In the genomic region with DNA sequence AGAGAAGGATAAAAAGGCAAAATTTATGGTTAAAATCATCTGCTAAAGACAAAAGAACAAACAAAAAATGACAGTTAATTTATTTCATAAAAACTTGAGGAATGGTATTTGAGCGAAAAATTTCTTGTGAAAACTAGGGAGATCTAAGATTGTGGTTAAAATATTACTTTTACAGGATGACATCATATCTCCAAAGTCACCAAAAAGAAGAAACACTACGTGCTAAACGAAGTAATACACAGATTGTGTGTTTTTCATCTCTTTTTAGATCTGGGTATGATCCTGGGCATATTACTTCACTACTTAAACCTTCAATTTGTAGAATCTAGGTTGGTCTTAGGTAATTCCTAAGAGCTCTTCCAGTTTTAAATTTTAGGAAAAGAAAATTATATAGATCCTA, we compare ENCODE assay signal across 20 cellular contexts.
DNase-seq lines count a peak whose midpoint lies in the region; ATAC-seq, FAIRE-seq and TF ChIP-seq lines count a peak whose summit lies in the region.
"Had no signal": no experiment of that assay in that cellular context is flagged by ENCODE, and none has a peak within 500 bp of the region (broad histone marks: within the 10 kb centered on the region; RNA-seq: fewer than 3 reads in every experiment).

No MANE protein-coding gene starts in this region.

- POLR2A ChIA-PET in HEK293 (lab: Yijun Ruan, JAX) = no interaction called here
- POLR2A ChIA-PET in GM12878 (lab: Charles Lee) = interaction anchor here (2.4 to 3.4 kb wide), 2 partner anchors 9 to 13 kb away, joined by 8 to 14 read pairs; no protein-coding TSS in a partner anchor

- TF ChIP-seq EP300 in GM12878 (IDR thresholded peaks at IDR 0.05; ENCODE audit: borderline replicate concordance in 1 of 2, control insufficient read depth in 1 of 2, low read depth in 2 of 2, low read length in 2 of 2) = no peak

- in situ Hi-C loops in GM12878 (cut with MboI) = no loop called here

- H3K27me3 ChIP-seq in GM12878 (replicated peaks in 1 of 2; ENCODE audit: control insufficient read depth in 2 of 2, insufficient read depth in 2 of 2, low read length in 1 of 2) = no peaks in the 10 kb centered on the region

- DNase-seq in activated naive CD4-positive, alpha-beta T cell treated with anti-CD3 and anti-CD28 coated beads, Interleukin-2, amount 50 U/mL, for 72 hours (ENCODE audit: low spot score in 2 of 2) = no peak
- DNase-seq in GM12878 (ENCODE audit: low read depth, low spot score) = no peak
- DNase-seq: ACHN; C1 segment of cervical spinal cord; Calu3; CD4-positive, alpha-beta memory T cell; COR-L47; DMS53; DMS79 treated with DMSO at 0.1 percent for 48 hours; GF-D8; GM23248; H7; HCEC 1CT had no signal

- H3K4me3 ChIP-seq in HEK293 (ENCODE audit: low read depth, low read length) = no peak overlapping the region
- no peak overlapping the region for H3K4me3 ChIP-seq in GM12878
- H3K4me3 ChIP-seq: GM23248 had no signal

- 97% methylated on average over 3 of the region's 3 CpGs for WGBS in GM12878 (ENCODE audit: insufficient coverage, insufficient replicate concordance, low lambda C conversion rate, missing lambda C conversion rate)

- SMC1A ChIA-PET in GM12878 (lab: Charles Lee; ENCODE audit: uncharacterized antibody, unreplicated experiment) = interaction anchor here (0.9 to 6.3 kb wide), 8 partner anchors 11 to 54 kb away, joined by 3 to 65 read pairs (median 3); no protein-coding TSS in a partner anchor

- no peak for TF ChIP-seq RAD21 in GM12878 (IDR thresholded peaks at IDR 0.05; ENCODE audit: insufficient read depth, low read depth, low read length)

- H3K4me1 Mint-ChIP-seq in activated naive CD4-positive, alpha-beta T cell treated with anti-CD3 and anti-CD28 coated beads, Interleukin-2, amount 50 U/mL, for 24 hours = peaks cover 65% of the 10 kb centered on the region

- peaks cover 23% of the 10 kb centered on the region for H3K36me3 Mint-ChIP-seq in activated naive CD4-positive, alpha-beta T cell treated with anti-CD3 and anti-CD28 coated beads, Interleukin-2, amount 50 U/mL, for 24 hours
- peaks cover 6 to 27% of the 10 kb centered on the region in 2 donors for H3K36me3 Mint-ChIP-seq in activated naive CD4-positive, alpha-beta T cell treated with anti-CD3 and anti-CD28 coated beads, Interleukin-2, amount 50 U/mL, for 72 hours

- RAD21 ChIA-PET in GM12878 (lab: Charles Lee; ENCODE audit: unreplicated experiment) = interaction anchor here (0.6 to 3.8 kb wide), 8 partner anchors 12 to 171 kb away, joined by 3 to 43 read pairs (median 4); no protein-coding TSS in a partner anchor

- H3K9me3 Mint-ChIP-seq in activated naive CD4-positive, alpha-beta T cell treated with anti-CD3 and anti-CD28 coated beads, Interleukin-2, amount 50 U/mL, for 24 hours = peaks cover 13% of the 10 kb centered on the region
- peaks cover 0 to 16% of the 10 kb centered on the region in 2 donors for H3K9me3 Mint-ChIP-seq in activated naive CD4-positive, alpha-beta T cell treated with anti-CD3 and anti-CD28 coated beads, Interleukin-2, amount 50 U/mL, for 72 hours
- H3K9me3 Mint-ChIP-seq: CD4-positive, alpha-beta memory T cell had no signal

- H2AFZ ChIP-seq in GM12878 (ENCODE audit: control insufficient read depth, low read depth, low read length) = no peak overlapping the region
- H2AFZ ChIP-seq: GM23248 had no signal

- no peaks in the 10 kb centered on the region for H3K9me3 ChIP-seq in HEK293 (ENCODE audit: control insufficient read depth, insufficient read depth, low read depth, low read length)
- H3K9me3 ChIP-seq in GM12878 (replicated peaks; ENCODE audit: control insufficient read depth, insufficient read depth, low read length) = no peaks in the 10 kb centered on the region

- H3K4me1 ChIP-seq in HEK293 (ENCODE audit: control insufficient read depth, insufficient read depth, low read length) (peaks cover 9% of the 10 kb centered on the region), GM12878 (ENCODE audit: control insufficient read depth, insufficient read depth, low read length) (no peaks in the 10 kb centered on the region)

- H3K27ac Mint-ChIP-seq in activated naive CD4-positive, alpha-beta T cell treated with anti-CD3 and anti-CD28 coated beads, Interleukin-2, amount 50 U/mL, for 24 hours = peak overlapping the region; percentile 51
- no peak overlapping the region for H3K27ac Mint-ChIP-seq in activated naive CD4-positive, alpha-beta T cell treated with anti-CD3 and anti-CD28 coated beads, Interleukin-2, amount 50 U/mL, for 72 hours
- H3K27ac Mint-ChIP-seq: CD4-positive, alpha-beta memory T cell had no signal

- no peak for TF ChIP-seq CTCF in HEK293 (tag by site-specific recombination; IDR thresholded peaks at IDR 0.05)
- TF ChIP-seq CTCF in GM12878 (IDR thresholded peaks at IDR 0.05 in 2 of 3, conservative IDR thresholded peaks at IDR 0.05 in 1 of 3; ENCODE audit: control insufficient read depth in 2 of 3, extremely low read depth in 1 of 3, insufficient read depth in 1 of 3, low read depth in 3 of 3, low read length in 3 of 3) = no peak

- H3K27me3 Mint-ChIP-seq in activated naive CD4-positive, alpha-beta T cell treated with anti-CD3 and anti-CD28 coated beads, Interleukin-2, amount 50 U/mL, for 24 hours = no peaks in the 10 kb centered on the region
- H3K27me3 Mint-ChIP-seq: CD4-positive, alpha-beta memory T cell had no signal

- no peak overlapping the region for H3K4me3 Mint-ChIP-seq in activated naive CD4-positive, alpha-beta T cell treated with anti-CD3 and anti-CD28 coated beads, Interleukin-2, amount 50 U/mL, for 24 hours
- H3K4me3 Mint-ChIP-seq: CD4-positive, alpha-beta memory T cell had no signal

- H3K79me2 ChIP-seq in GM12878 (ENCODE audit: control insufficient read depth, insufficient read depth, low read length) = no peaks in the 10 kb centered on the region; the same call in none of the 2 replicates

- CTCF ChIA-PET in HEK293 (lab: Yijun Ruan, JAX) (interaction anchor here (0.6 kb wide), 1 partner anchor 656 kb away, joined by 4 read pairs; no protein-coding TSS in a partner anchor), GM12878 (lab: Yijun Ruan, JAX) (interaction anchor here (1.1 to 4.0 kb wide), 4 partner anchors 9 to 17 kb away, joined by 4 to 22 read pairs (median 6); no protein-coding TSS in a partner anchor)

- no peak overlapping the region for H3K9ac ChIP-seq in GM12878 (ENCODE audit: control insufficient read depth, insufficient read depth, low read length)
- H3K9ac ChIP-seq: GM23248 had no signal

- no peak for ATAC-seq in activated naive CD4-positive, alpha-beta T cell treated with anti-CD3 and anti-CD28 coated beads, Interleukin-2, amount 50 U/mL, for 72 hours
- ATAC-seq in GM12878 (no peak), HG03432 (IDR thresholded peaks at IDR 0.05; ENCODE audit: unreplicated experiment) (no peak), GM21381 (IDR thresholded peaks at IDR 0.05; ENCODE audit: unreplicated experiment) (no peak)

- H3K4me2 ChIP-seq in GM12878 (ENCODE audit: control insufficient read depth, insufficient read depth) = no peak overlapping the region

- BruUV-seq in GM12878 (replicated peaks; lab: Mats Ljungman, UMichigan) = no TSS peak

- FAIRE-seq in GM12878 (lab: Jason Lieb, UNC) = no peak
- FAIRE-seq: A204.1, H1 had no signal

- H4K20me1 ChIP-seq in GM12878 (ENCODE audit: control insufficient read depth, insufficient read depth) = no peaks in the 10 kb centered on the region

- H3K27ac ChIP-seq in HEK293 (ENCODE audit: extremely low read depth, low read depth, low read length) (no peak overlapping the region), GM12878 (ENCODE audit: control insufficient read depth, insufficient read depth) (no peak overlapping the region)
- H3K27ac ChIP-seq: 22Rv1, GM23248 had no signal

- intact Hi-C loops in GM12878 (cut with micrococcal nuclease; ENCODE audit: unreplicated experiment) = no loop called here

- no peak for TF ChIP-seq POLR2A in GM12878 (IDR thresholded peaks at IDR 0.05; ENCODE audit: low read depth, low read length)

- H3K36me3 ChIP-seq in HEK293 (ENCODE audit: control insufficient read depth in 2 of 2, insufficient read depth in 1 of 2, low read length in 2 of 2) (no peaks in the 10 kb centered on the region), GM12878 (ENCODE audit: control insufficient read depth in 2 of 2, insufficient read depth in 2 of 2, low read length in 1 of 2) (no peaks in the 10 kb centered on the region; a peak in 1 of 4 replicates)

TF ChIP-seq in HEK293, 187 proteins besides CTCF, POLR2A, EP300 and RAD21 (continues in another document):
- TF ChIP-seq, protein P1, sequence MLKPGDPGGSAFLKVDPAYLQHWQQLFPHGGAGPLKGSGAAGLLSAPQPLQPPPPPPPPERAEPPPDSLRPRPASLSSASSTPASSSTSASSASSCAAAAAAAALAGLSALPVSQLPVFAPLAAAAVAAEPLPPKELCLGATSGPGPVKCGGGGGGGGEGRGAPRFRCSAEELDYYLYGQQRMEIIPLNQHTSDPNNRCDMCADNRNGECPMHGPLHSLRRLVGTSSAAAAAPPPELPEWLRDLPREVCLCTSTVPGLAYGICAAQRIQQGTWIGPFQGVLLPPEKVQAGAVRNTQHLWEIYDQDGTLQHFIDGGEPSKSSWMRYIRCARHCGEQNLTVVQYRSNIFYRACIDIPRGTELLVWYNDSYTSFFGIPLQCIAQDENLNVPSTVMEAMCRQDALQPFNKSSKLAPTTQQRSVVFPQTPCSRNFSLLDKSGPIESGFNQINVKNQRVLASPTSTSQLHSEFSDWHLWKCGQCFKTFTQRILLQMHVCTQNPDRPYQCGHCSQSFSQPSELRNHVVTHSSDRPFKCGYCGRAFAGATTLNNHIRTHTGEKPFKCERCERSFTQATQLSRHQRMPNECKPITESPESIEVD (tag by site-specific recombination; IDR thresholded peaks at IDR 0.05) = peak; percentile 82

TF ChIP-seq in GM12878, 131 proteins besides CTCF, POLR2A, EP300 and RAD21 (continues in another document):
- TF ChIP-seq FOS (IDR thresholded peaks at IDR 0.05; ENCODE audit: borderline replicate concordance, extremely low read depth, insufficient read length) (no peak), HDGF (IDR thresholded peaks at IDR 0.05) (no peak)
- TF ChIP-seq, protein P2, sequence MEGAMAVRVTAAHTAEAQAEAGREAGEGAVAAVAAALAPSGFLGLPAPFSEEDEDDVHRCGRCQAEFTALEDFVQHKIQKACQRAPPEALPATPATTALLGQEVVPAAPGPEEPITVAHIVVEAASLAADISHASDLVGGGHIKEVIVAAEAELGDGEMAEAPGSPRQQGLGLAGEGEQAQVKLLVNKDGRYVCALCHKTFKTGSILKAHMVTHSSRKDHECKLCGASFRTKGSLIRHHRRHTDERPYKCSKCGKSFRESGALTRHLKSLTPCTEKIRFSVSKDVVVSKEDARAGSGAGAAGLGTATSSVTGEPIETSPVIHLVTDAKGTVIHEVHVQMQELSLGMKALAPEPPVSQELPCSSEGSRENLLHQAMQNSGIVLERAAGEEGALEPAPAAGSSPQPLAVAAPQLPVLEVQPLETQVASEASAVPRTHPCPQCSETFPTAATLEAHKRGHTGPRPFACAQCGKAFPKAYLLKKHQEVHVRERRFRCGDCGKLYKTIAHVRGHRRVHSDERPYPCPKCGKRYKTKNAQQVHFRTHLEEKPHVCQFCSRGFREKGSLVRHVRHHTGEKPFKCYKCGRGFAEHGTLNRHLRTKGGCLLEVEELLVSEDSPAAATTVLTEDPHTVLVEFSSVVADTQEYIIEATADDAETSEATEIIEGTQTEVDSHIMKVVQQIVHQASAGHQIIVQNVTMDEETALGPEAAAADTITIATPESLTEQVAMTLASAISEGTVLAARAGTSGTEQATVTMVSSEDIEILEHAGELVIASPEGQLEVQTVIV (IDR thresholded peaks at IDR 0.05; ENCODE audit: borderline replicate concordance, partially characterized antibody) = no peak
